26 cellular contexts compared by ENCODE assay signal in genomic region chr6:109702797-109703196, GRCh38. TPM values are rescaled to one million over a fixed set of nuclear protein-coding genes. Genes with fewer than 3 reads are reported as not detected.
DNase-seq lines count a peak whose midpoint lies in the region; ATAC-seq, FAIRE-seq and TF ChIP-seq lines count a peak whose summit lies in the region.
"Had no signal": no experiment of that assay in that cellular context is flagged by ENCODE, and none has a peak within 500 bp of the region (broad histone marks: within the 10 kb centered on the region; RNA-seq: fewer than 3 reads in every experiment).

No MANE protein-coding gene starts in this region.

- H3K27me3 ChIP-seq in BLaER1 = no peaks in the 10 kb centered on the region
- H3K27me3 ChIP-seq: brain microvascular endothelial cell, esophagus squamous epithelium had no signal

- H3K4me3 ChIP-seq in BLaER1 (no peak overlapping the region), mucosa of descending colon (no peak overlapping the region)
- H3K4me3 ChIP-seq: esophagus squamous epithelium had no signal

- H3K4me2 ChIP-seq in BLaER1 = peak overlapping the region; percentile 8; the same call in 1 of the 2 replicates
- H3K4me2 ChIP-seq: KMS-11 had no signal

- H3K36me3 ChIP-seq in BLaER1 (no peaks in the 10 kb centered on the region), mucosa of descending colon (ENCODE audit: low read depth) (no peaks in the 10 kb centered on the region)
- H3K36me3 ChIP-seq: brain microvascular endothelial cell had no signal

- TF ChIP-seq CTCF in mucosa of descending colon (IDR thresholded peaks at IDR 0.05) = no peak
- no peak for TF ChIP-seq CTCF in GM10248 (IDR thresholded peaks at IDR 0.05; ENCODE audit: control extremely low read depth, extremely low read depth, low read depth, missing control alignments)

- H3K9ac ChIP-seq in BLaER1 = no peak overlapping the region
- H3K9ac ChIP-seq: KMS-11, parathyroid adenoma had no signal

- peak; percentile 47 for ATAC-seq in mucosa of descending colon
- ATAC-seq in GM18909 (IDR thresholded peaks at IDR 0.05; ENCODE audit: poor library complexity, unreplicated experiment) = no peak
- no peak for ATAC-seq in GM18858 (IDR thresholded peaks at IDR 0.05; ENCODE audit: unreplicated experiment)

- no peaks in the 10 kb centered on the region for H3K9me3 ChIP-seq in BLaER1
- no peaks in the 10 kb centered on the region for H3K9me3 ChIP-seq in mucosa of descending colon
- H3K9me3 ChIP-seq: esophagus squamous epithelium had no signal

- no peaks in the 10 kb centered on the region for H4K20me1 ChIP-seq in BLaER1

- DNase-seq in GM12891 (ENCODE audit: insufficient read length, low spot score) (no peak), OCI-M1 (lab: John Stamatoyannopoulos, UW) (peak; percentile 51), mucosa of descending colon (no peak), GM10248 (ENCODE audit: extremely low spot score) (no peak)
- DNase-seq in stimulated activated CD4-positive, alpha-beta T cell treated with anti-CD3 and anti-CD28 coated beads, Interleukin-1b, Interleukin-23, amount 100 ng/mL, for 48 hours = no peak
- DNase-seq: activated B cell treated with CpG ODN at 0.5 μM for 24 hours; activated CD4-positive, alpha-beta T cell treated with anti-CD3 and anti-CD28 coated beads, Interleukin-2, amount 50 U/mL, for 48 hours; activated CD8-positive, alpha-beta memory T cell treated with anti-CD3 and anti-CD28 coated beads, Interleukin-2, amount 50 U/mL, for 48 hours; activated effector memory CD4-positive, alpha-beta T cell treated with anti-CD3 and anti-CD28 coated beads, Interleukin-2, amount 50 U/mL, for 16 hours; brain microvascular endothelial cell; CD4-positive, alpha-beta memory T cell; endodermal cell; esophagus squamous epithelium; HFFc6; mesenchymal stem cell; NCI-H1092; NCI-H1930; NCI-H69; SHP77; T-helper 2 cell had no signal

- no peak for FAIRE-seq in GM12891 (lab: Jason Lieb, UNC)
- FAIRE-seq: colon had no signal

- POLR2A ChIA-PET in GM10248 (lab: Yijun Ruan, JAX) = interaction anchor here (0.6 kb wide), 1 partner anchor 170 kb away, joined by 3 read pairs; no protein-coding TSS in a partner anchor

- intact Hi-C loops in mucosa of descending colon (cut with DNase I, micrococcal nuclease) = loop anchor here (5.0 to 10.0 kb wide), 2 partner anchors 350 to 692 kb away; no protein-coding TSS in a partner anchor

- TF ChIP-seq POLR2A in GM12891 (IDR thresholded peaks at IDR 0.05; ENCODE audit: low read depth, low read length) = no peak

- H3K27ac ChIP-seq in BLaER1 = no peak overlapping the region
- H3K27ac ChIP-seq: brain microvascular endothelial cell, esophagus squamous epithelium, KMS-11, parathyroid adenoma had no signal

- CTCF ChIA-PET in GM10248 (lab: Yijun Ruan, JAX) = interaction anchor here (2.4 to 12.7 kb wide), 5 partner anchors 9 to 689 kb away, joined by 8 to 298 read pairs (median 43); no protein-coding TSS in a partner anchor

- H3K4me1 ChIP-seq in BLaER1 (peaks cover 5% of the 10 kb centered on the region; the same call in 1 of the 2 replicates), mucosa of descending colon (ENCODE audit: low read depth) (no peaks in the 10 kb centered on the region)

TF ChIP-seq in GM12891, 5 proteins besides CTCF, POLR2A, EP300 and RAD21:
- TF ChIP-seq SPI1 (IDR thresholded peaks at IDR 0.05; ENCODE audit: low read depth, low read length) = 0 out of 2 replicates have a peak, but pooled peaks have one; percentile 8
- TF ChIP-seq POU2F2 (IDR thresholded peaks at IDR 0.05; ENCODE audit: low read depth, low read length) = no peak

RNA-seq across cellular contexts. Expression of gene FIG4, which starts 11.7 kb away (rescaled TPM):
- polyA plus RNA-seq in GM12891 (2012; ENCODE audit: low read depth, missing spikeins) = 13.9 TPM
- 10 to 100 TPM; 14.9 to 18.6 (median 15.9) TPM for total RNA-seq in mucosa of descending colon

RNA-seq across cellular contexts. Expression of gene AK9, which starts 11.8 kb away (rescaled TPM):
- 2.8 TPM for polyA plus RNA-seq in GM12891 (2012; ENCODE audit: low read depth, missing spikeins)
- 10 to 100 TPM in 2 of 3 donors, 1 to 10 TPM in 1; 7.2 to 15.0 (median 10.9) TPM for total RNA-seq in mucosa of descending colon
